In the genomic region with DNA sequence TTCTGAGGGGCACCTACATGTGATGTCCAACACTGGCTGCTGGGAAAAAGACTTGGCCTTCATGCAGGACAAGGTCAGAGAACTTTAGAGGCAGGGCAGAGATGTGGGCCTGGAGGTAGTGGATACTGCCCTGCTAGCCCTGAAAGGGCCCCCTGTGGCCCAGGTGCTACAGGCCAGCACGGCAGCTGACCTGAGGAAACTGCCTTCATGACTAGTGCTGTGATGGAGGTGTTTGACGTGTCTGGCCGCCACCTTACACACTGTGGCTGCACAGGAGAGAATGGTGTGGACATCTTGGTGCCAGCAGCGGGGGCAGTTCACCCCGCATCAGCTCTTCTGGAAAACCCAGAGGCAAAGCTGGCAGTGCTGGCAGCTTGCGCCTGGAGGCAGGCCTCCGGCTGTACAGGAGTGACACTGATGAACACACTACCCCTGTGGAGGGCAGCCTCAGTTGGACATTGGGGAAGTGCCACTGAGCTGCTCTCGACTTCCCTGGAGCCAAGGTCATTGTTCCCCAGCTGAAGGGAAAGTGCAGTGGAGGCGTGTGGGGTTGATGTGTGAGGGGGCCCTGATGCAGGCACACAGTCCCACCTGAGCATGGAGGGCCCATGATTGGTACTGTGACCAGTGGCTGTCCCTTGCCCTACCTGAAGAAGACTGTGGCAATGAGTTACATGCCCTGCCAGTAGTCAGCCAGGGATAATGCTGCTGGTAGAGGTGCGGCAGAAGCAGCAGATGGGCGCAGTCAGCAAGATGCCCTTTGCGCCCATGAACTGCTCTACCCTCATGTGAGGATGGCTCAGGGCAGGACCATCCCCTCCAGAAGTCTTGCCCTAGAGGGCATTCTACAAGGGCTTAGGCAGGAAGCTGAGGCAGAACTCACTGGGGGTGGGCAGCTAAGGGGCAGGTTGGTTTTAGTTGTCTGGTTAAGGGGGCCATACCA, we compare ENCODE assay signal across 16 cellular contexts.
"Had no signal": no experiment of that assay in that cellular context is flagged by ENCODE, and none has a peak within 500 bp of the region (broad histone marks: within the 10 kb centered on the region; RNA-seq: fewer than 3 reads in every experiment).

No MANE protein-coding gene starts in this region.

- H3K27ac ChIP-seq: body of pancreas, dorsolateral prefrontal cortex, heart left ventricle, left lung, neural progenitor cell, pancreas, skin epidermis, upper lobe of left lung, WERI-Rb-1 had no signal

- FAIRE-seq: frontal cortex, islet of Langerhans, pancreas had no signal

- H3K27me3 ChIP-seq: body of pancreas, dorsolateral prefrontal cortex, heart left ventricle, left lung, neural progenitor cell, pancreas, upper lobe of left lung had no signal

- H3K4me1 ChIP-seq: body of pancreas, pancreas had no signal

- H3K9me3 ChIP-seq: body of pancreas, heart left ventricle, left lung, pancreas, upper lobe of left lung had no signal

- H2AFZ ChIP-seq: neural progenitor cell had no signal

- H3K4me2 ChIP-seq: neural progenitor cell had no signal

- H3K36me3 ChIP-seq: heart left ventricle, left lung, neural progenitor cell, pancreas, upper lobe of left lung, WERI-Rb-1 had no signal

- H3K4me3 ChIP-seq: body of pancreas, dorsolateral prefrontal cortex, heart left ventricle, left lung, neural progenitor cell, pancreas, skin epidermis, upper lobe of left lung had no signal

- DNase-seq: activated CD4-positive, alpha-beta T cell treated with anti-CD3 and anti-CD28 coated beads for 36 hours; activated naive CD4-positive, alpha-beta T cell treated with anti-CD3 and anti-CD28 coated beads, Interleukin-2, amount 10 ng/mL, durations not matched to agents 7 days and 5 days; body of pancreas; cerebellar nuclear complex; dorsolateral prefrontal cortex; left lung; pancreas; substantia nigra; T-helper 1 cell; WERI-Rb-1 had no signal

- ATAC-seq: activated CD4-positive, alpha-beta T cell treated with anti-CD3 and anti-CD28 coated beads for 36 hours; body of pancreas; left lung had no signal

- H3K9ac ChIP-seq: neural progenitor cell had no signal
